In genomic region chr2:10654069-10654468, GRCh38 we compare ENCODE assay signal across 8 cellular contexts. TPM values are rescaled to one million over a fixed set of nuclear protein-coding genes. Genes with fewer than 3 reads are reported as not detected.
DNase-seq lines count a peak whose midpoint lies in the region; ATAC-seq, FAIRE-seq and TF ChIP-seq lines count a peak whose summit lies in the region.

No MANE protein-coding gene starts in this region.

- no peak for TF ChIP-seq CTCF in endothelial cell of umbilical vein (IDR thresholded peaks at IDR 0.05; ENCODE audit: extremely low read depth in 1 of 2, insufficient read depth in 1 of 2, low read depth in 1 of 2, low read length in 2 of 2)
- no peak for TF ChIP-seq CTCF in prostate gland (IDR thresholded peaks at IDR 0.05)
- TF ChIP-seq CTCF in endothelial cell (IDR thresholded peaks at IDR 0.05; ENCODE audit: unreplicated experiment), result no peak

- H3K27ac ChIP-seq in endothelial cell of umbilical vein (ENCODE audit: insufficient read depth, low read depth, low read length) (no peak overlapping the region), prostate gland (no peak overlapping the region)

- H3K36me3 Mint-ChIP-seq in endothelial cell (ENCODE audit: low read depth, unreplicated experiment), result peaks cover 25% of the 10 kb centered on the region

- H4K20me1 ChIP-seq in endothelial cell of umbilical vein (replicated peaks; ENCODE audit: control insufficient read depth, extremely low read depth, insufficient read depth, low read length), result no peaks in the 10 kb centered on the region

- H3K9me3 Mint-ChIP-seq in endothelial cell (ENCODE audit: unreplicated experiment), result no peaks in the 10 kb centered on the region

- H2AFZ ChIP-seq in endothelial cell of umbilical vein (ENCODE audit: low read depth, low read length), result no peak overlapping the region

- no peaks in the 10 kb centered on the region for H3K27me3 Mint-ChIP-seq in endothelial cell (ENCODE audit: unreplicated experiment)

- POLR2A ChIA-PET in endothelial cell of umbilical vein (lab: Charles Lee), result no interaction called here

- intact Hi-C loops in endothelial cell of umbilical vein (cut with micrococcal nuclease), result no loop called here
- intact Hi-C loops in prostate gland (cut with DNase I), result no loop called here

- CTCF ChIA-PET in endothelial cell of umbilical vein (lab: Charles Lee), result interaction anchor here (0.9 to 1.5 kb wide), 3 partner anchors 13 to 245 kb away, joined by 3 to 6 read pairs (median 3); no protein-coding TSS in a partner anchor

- H3K4me3 ChIP-seq in Jurkat, Clone E6-1 (ENCODE audit: low read length), result no peak overlapping the region
- H3K4me3 ChIP-seq in endothelial cell of umbilical vein (replicated peaks in 1 of 3; ENCODE audit: insufficient read depth in 1 of 3, low read depth in 1 of 3, low read length in 3 of 3) (no peak overlapping the region), prostate gland (no peak overlapping the region)

- no peaks in the 10 kb centered on the region for H3K9me1 ChIP-seq in endothelial cell of umbilical vein (replicated peaks; ENCODE audit: control insufficient read depth, extremely low read depth, insufficient read depth, low read length)

- H3K27ac Mint-ChIP-seq in endothelial cell (ENCODE audit: unreplicated experiment), result no peak overlapping the region

- no peaks in the 10 kb centered on the region for H3K79me2 ChIP-seq in endothelial cell of umbilical vein (ENCODE audit: control insufficient read depth, insufficient read depth, low read length)

- peaks cover 0 to 12% of the 10 kb centered on the region in 2 experiments for H3K36me3 ChIP-seq in endothelial cell of umbilical vein (ENCODE audit: control insufficient read depth in 2 of 2, extremely low read depth in 1 of 2, insufficient read depth in 2 of 2, low read length in 2 of 2)
- peaks cover 0 to 2% of the 10 kb centered on the region in 2 donors for H3K36me3 ChIP-seq in prostate gland

- no peak overlapping the region for H3K9ac ChIP-seq in endothelial cell of umbilical vein (replicated peaks; ENCODE audit: extremely low read depth, insufficient read depth, low read length)

- DNase-seq in Jurkat, Clone E6-1 (ENCODE audit: low read depth, low spot score), result peak; percentile 7
- DNase-seq in activated CD4-positive, alpha-beta T cell treated with anti-CD3 and anti-CD28 coated beads, Interleukin-2, amount 50 U/mL, for 4 hours, result peak; percentile 63 to 72
- DNase-seq in endothelial cell of umbilical vein (ENCODE audit: low read depth, low spot score) (peak; percentile 57), prostate gland (ENCODE audit: low spot score) (no peak), endothelial cell (ENCODE audit: low spot score) (no peak)
- peak; percentile 31 for DNase-seq in stimulated activated CD8-positive, alpha-beta memory T cell treated with anti-CD3 and anti-CD28 coated beads, Interleukin-12 subunit alpha, Interleukin-12 subunit beta, amount 100 ng/mL, for 24 hours (ENCODE audit: extremely low read depth)

- WGBS in prostate gland, result 66% methylated on average over 4 of the region's 4 CpGs

- no peaks in the 10 kb centered on the region for H3K9me3 ChIP-seq in endothelial cell of umbilical vein (replicated peaks; ENCODE audit: control insufficient read depth, insufficient read depth, low read length)
- no peaks in the 10 kb centered on the region for H3K9me3 ChIP-seq in prostate gland

- no TSS peak for BruUV-seq in endothelial cell of umbilical vein (replicated peaks; lab: Mats Ljungman, UMichigan)

- TF ChIP-seq POLR2A in endothelial cell of umbilical vein (IDR thresholded peaks at IDR 0.05; ENCODE audit: low read depth, low read length), result no peak
- no peak for TF ChIP-seq POLR2A in prostate gland (IDR thresholded peaks at IDR 0.05)

- H3K27me3 ChIP-seq in endothelial cell of umbilical vein (ENCODE audit: control insufficient read depth in 2 of 2, insufficient read depth in 2 of 2, low read length in 2 of 2) (no peaks in the 10 kb centered on the region), prostate gland (replicated peaks; ENCODE audit: insufficient read depth) (no peaks in the 10 kb centered on the region)

- no peak for FAIRE-seq in endothelial cell of umbilical vein (lab: Jason Lieb, UNC)

- no peak overlapping the region for H3K4me3 Mint-ChIP-seq in endothelial cell (ENCODE audit: unreplicated experiment)

- peaks cover 15% of the 10 kb centered on the region for H3K4me1 Mint-ChIP-seq in endothelial cell (ENCODE audit: unreplicated experiment)

- dilution Hi-C loops in endothelial cell of umbilical vein (cut with MboI; ENCODE audit: extremely low pct_ligation_motif_present, low sequenced_read_pairs), result no loop called here

- ATAC-seq in HG03469 (IDR thresholded peaks at IDR 0.05; ENCODE audit: unreplicated experiment), result no peak
- no peak for ATAC-seq in GM18519 (IDR thresholded peaks at IDR 0.05; ENCODE audit: low FRiP score, unreplicated experiment)

- H3K4me1 ChIP-seq in endothelial cell of umbilical vein (ENCODE audit: control insufficient read depth, extremely low read depth, insufficient read depth, low read length) (peaks cover 14% of the 10 kb centered on the region), prostate gland (replicated peaks) (no peaks in the 10 kb centered on the region)

- no peak overlapping the region for H3K4me2 ChIP-seq in endothelial cell of umbilical vein (ENCODE audit: insufficient read depth, low read length)

TF ChIP-seq in endothelial cell of umbilical vein, 7 proteins besides CTCF, POLR2A, EP300 and RAD21:
- TF ChIP-seq POLR2AphosphoS5 (IDR thresholded peaks at IDR 0.05; ENCODE audit: insufficient read depth, low read depth, low read length), result no peak
- TF ChIP-seq JUN (IDR thresholded peaks at IDR 0.05; ENCODE audit: borderline replicate concordance, insufficient read depth, insufficient read length, low read depth), result peak; percentile 58
- no peak for TF ChIP-seq GATA2 (IDR thresholded peaks at IDR 0.05; ENCODE audit: insufficient read depth, insufficient read length, low read depth, low read length)
- no peak for TF ChIP-seq MYC (IDR thresholded peaks at IDR 0.05; ENCODE audit: low read depth, low read length)
- TF ChIP-seq EZH2 (IDR thresholded peaks at IDR 0.05; ENCODE audit: borderline replicate concordance, low read depth, low read length, severe bottlenecking), result no peak
- peak; percentile 86 for TF ChIP-seq FOS (IDR thresholded peaks at IDR 0.05; ENCODE audit: borderline replicate concordance, insufficient read depth, low read length)
- TF ChIP-seq, protein P1, sequence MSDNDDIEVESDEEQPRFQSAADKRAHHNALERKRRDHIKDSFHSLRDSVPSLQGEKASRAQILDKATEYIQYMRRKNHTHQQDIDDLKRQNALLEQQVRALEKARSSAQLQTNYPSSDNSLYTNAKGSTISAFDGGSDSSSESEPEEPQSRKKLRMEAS (IDR thresholded peaks at IDR 0.05; ENCODE audit: insufficient read depth, insufficient read length), result no peak

RNA-seq across cellular contexts. Expression of gene NOL10, which starts 35.7 kb away (rescaled TPM):
- polyA plus RNA-seq in Jurkat, Clone E6-1 (2012; ENCODE audit: insufficient read depth, insufficient read length), result 27.6 TPM
- total RNA-seq in endothelial cell of umbilical vein, result 25.7 and 28.1 TPM in 2 replicates
- polyA plus RNA-seq in endothelial cell of umbilical vein, result 8.3 and 12.6 TPM in 2 replicates
- 12.2 and 12.9 TPM in 2 replicates for polyA plus RNA-seq in endothelial cell of umbilical vein (2011; cell fraction: cytosol; rRNA removed)
- 15.3 and 19.6 TPM in 2 replicates for polyA plus RNA-seq in endothelial cell of umbilical vein (2011; cell fraction: nucleus; rRNA removed)
- polyA plus RNA-seq in endothelial cell of umbilical vein (2012), result 24.5 and 30.7 TPM in 2 replicates
- 27.3 and 30.0 TPM in 2 replicates for polyA minus RNA-seq in endothelial cell of umbilical vein
- polyA minus RNA-seq in endothelial cell of umbilical vein (2011; cell fraction: cytosol; rRNA and poly(A)+ RNA removed), result 26.8 TPM
- polyA minus RNA-seq in endothelial cell of umbilical vein (2011; cell fraction: nucleus; rRNA and poly(A)+ RNA removed), result 25.5 and 35.6 TPM in 2 replicates
- 10 to 100 TPM; 22.3 to 22.6 TPM for total RNA-seq in prostate gland
- total RNA-seq in endothelial cell (ENCODE audit: unreplicated experiment), result 19.6 TPM

Comparison
In these comparisons a context has a peak if more than half of its experiments do, and no peak if none do; other contexts are left out.
1. DNase-seq: peak in Jurkat, Clone E6-1 (single experiment), activated CD4-positive, alpha-beta T cell treated with anti-CD3 and anti-CD28 coated beads, Interleukin-2, amount 50 U/mL, for 4 hours (2 of 2), endothelial cell of umbilical vein (single experiment) and stimulated activated CD8-positive, alpha-beta memory T cell treated with anti-CD3 and anti-CD28 coated beads, Interleukin-12 subunit alpha, Interleukin-12 subunit beta, amount 100 ng/mL, for 24 hours (single experiment); none in prostate gland (single experiment) and endothelial cell (single experiment).